ENCODE assay signal across 16 cellular contexts in genomic region chr14:95015046-95015445, GRCh38.
"Had no signal": no experiment of that assay in that cellular context is flagged by ENCODE, and none has a peak within 500 bp of the region (broad histone marks: within the 10 kb centered on the region; RNA-seq: fewer than 3 reads in every experiment).

No MANE protein-coding gene starts in this region.

- H3K4me3 ChIP-seq: colonic mucosa, gastrocnemius medialis, neural progenitor cell, ovary, right atrium auricular region had no signal

- H3K36me3 ChIP-seq: colonic mucosa, gastrocnemius medialis, neural progenitor cell, ovary, right atrium auricular region had no signal

- H3K4me2 ChIP-seq: neural progenitor cell had no signal

- H3K4me1 ChIP-seq: colonic mucosa had no signal

- DNase-seq: colonic mucosa; dermis blood vessel endothelial cell; gastrocnemius medialis; glutamatergic neuron; left colon; left ventricle myocardium superior; nucleus accumbens; ovary; small intestine; stimulated activated CD4-positive, alpha-beta T cell treated with anti-CD3 and anti-CD28 coated beads, Interleukin-12 subunit alpha, Interleukin-12 subunit beta, amount 100 ng/mL, for 4 hours; stimulated activated CD4-positive, alpha-beta T cell treated with anti-CD3 and anti-CD28 coated beads, Interleukin-2, amount 100 ng/mL, for 48 hours; stimulated activated naive CD4-positive, alpha-beta T cell treated with Interleukin-2 at 50 U/mL for 16 hours; trophoblast cell had no signal

- H3K27me3 ChIP-seq: colonic mucosa, gastrocnemius medialis, neural progenitor cell, ovary, right atrium auricular region had no signal

- ATAC-seq: gastrocnemius medialis; left colon; left ventricle myocardium superior; natural killer cell treated with Interleukin-12 subunit alpha and Interleukin-12 subunit beta and Interleukin-15 and Interleukin-18, amount 100 ng/mL, for 72 hours had no signal

- H3K27ac ChIP-seq: colonic mucosa, gastrocnemius medialis, neural progenitor cell, ovary, right atrium auricular region had no signal

- H2AFZ ChIP-seq: neural progenitor cell had no signal

- H3K9me3 ChIP-seq: colonic mucosa, gastrocnemius medialis, ovary, right atrium auricular region had no signal

- H3K9ac ChIP-seq: neural progenitor cell had no signal
